ENCODE assay signal across 8 cellular contexts in genomic region chr4:125316781-125317525, GRCh38. TPM values are rescaled to one million over a fixed set of nuclear protein-coding genes. Genes with fewer than 3 reads are reported as not detected.
DNase-seq lines count a peak whose midpoint lies in the region; ATAC-seq and TF ChIP-seq lines count a peak whose summit lies in the region.

No MANE protein-coding gene starts in this region.

- H3K4me1 ChIP-seq in sigmoid colon, result peaks cover 0 to 64% (median 43%) of the 10 kb centered on the region in 4 donors

- no peaks in the 10 kb centered on the region for H3K27me3 ChIP-seq in sigmoid colon

- H3K9me3 ChIP-seq in iPS-18c (ENCODE audit: control insufficient read depth, insufficient read depth, low read length) (no peaks in the 10 kb centered on the region), sigmoid colon (no peaks in the 10 kb centered on the region)

- no peaks in the 10 kb centered on the region for H3K36me3 ChIP-seq in sigmoid colon

- DNase-seq in AG04449 (ENCODE audit: low read depth, low spot score) (no peak), GM13976 (ENCODE audit: low spot score) (peak; percentile 23), amygdala (lab: John Stamatoyannopoulos, UW) (peak in 38 of 56 donors; percentile 4 to 70 (median 39)), sigmoid colon (peak; percentile 76)
- no peak for DNase-seq in stimulated activated naive CD4-positive, alpha-beta T cell treated with Interleukin-2 at 50 U/mL for 16 hours (lab: John Stamatoyannopoulos, UW)

- H3K4me3 ChIP-seq in AG04449 (ENCODE audit: low read depth, low read length) (peak overlapping the region; percentile 90), iPS-18c (ENCODE audit: insufficient read depth, low read depth, low read length) (peak overlapping the region; percentile 86), sigmoid colon (peak overlapping the region; percentile 87 to 97 (median 90))

- intact Hi-C loops in sigmoid colon (cut with DNase I), result loop anchor here (5.0 to 10.0 kb wide), 3 partner anchors 75 to 735 kb away; no protein-coding TSS in a partner anchor

- WGBS in sigmoid colon, 2 donors, result 2 to 15% methylated on average over 67 of the region's 67 CpGs

- H3K27ac ChIP-seq in sigmoid colon, result peak overlapping the region; percentile 93 to 99 (median 94)

- TF ChIP-seq POLR2A in sigmoid colon (IDR thresholded peaks at IDR 0.05), result no peak

- TF ChIP-seq CTCF in AG04449 (IDR thresholded peaks at IDR 0.05; ENCODE audit: insufficient read depth, low read length, missing control alignments), result peak; percentile 56
- TF ChIP-seq CTCF in GM13976 (IDR thresholded peaks at IDR 0.05; ENCODE audit: borderline replicate concordance, control extremely low read depth, extremely low read depth, insufficient read depth, missing control alignments), result no peak
- no peak for TF ChIP-seq CTCF in sigmoid colon (IDR thresholded peaks at IDR 0.05)

- TF ChIP-seq EP300 in sigmoid colon (IDR thresholded peaks at IDR 0.05), result no peak

- CTCF ChIA-PET in AG04449 (lab: Yijun Ruan, JAX), result interaction anchor here (0.6 to 3.0 kb wide), 14 partner anchors 29 to 624 kb away, joined by 3 to 14 read pairs (median 3); no protein-coding TSS in a partner anchor

- no peak for ATAC-seq in HG02852 (IDR thresholded peaks at IDR 0.05; ENCODE audit: unreplicated experiment)
- no peak for ATAC-seq in GM21515 (IDR thresholded peaks at IDR 0.05; ENCODE audit: unreplicated experiment)

- in situ Hi-C loops in GM13976 (cut with MboI; ENCODE audit: low sequenced_read_pairs, unreplicated experiment), result loop anchor here (25.0 kb wide), 1 partner anchor 1095 kb away; no protein-coding TSS in a partner anchor

- POLR2A ChIA-PET in AG04449 (lab: Yijun Ruan, JAX), result no interaction called here

RNA-seq across cellular contexts. Expression of gene FAT4, which starts 2.2 kb away (rescaled TPM):
- total RNA-seq in sigmoid colon, result 10 to 100 TPM; 46.2 to 74.2 (median 61.4) TPM
- polyA plus RNA-seq in sigmoid colon, result 1 to 10 TPM in 1 of 3 donors, under 1 TPM in 2; under 0.01 to 1.3 (median under 0.01) TPM

Comparison
In these comparisons a context has a peak if more than half of its experiments do, and no peak if none do; other contexts are left out.
1. DNase-seq: peak in GM13976 (single experiment), amygdala (38 of 56) and sigmoid colon (single experiment); none in AG04449 (single experiment) and stimulated activated naive CD4-positive, alpha-beta T cell treated with Interleukin-2 at 50 U/mL for 16 hours (single experiment).
2. Peak in every context shown above with its lines, with median percentiles within 50 percentile points of each other: H3K4me3 ChIP-seq.